21 cellular contexts compared by ENCODE assay signal in genomic region chr11:122978303-122978620, GRCh38. TPM values are rescaled to one million over a fixed set of nuclear protein-coding genes. Genes with fewer than 3 reads are reported as not detected.
"Had no signal": no experiment of that assay in that cellular context is flagged by ENCODE, and none has a peak within 500 bp of the region (broad histone marks: within the 10 kb centered on the region; RNA-seq: fewer than 3 reads in every experiment).

No MANE protein-coding gene starts in this region.

- H3K36me3 ChIP-seq: heart left ventricle, tibial artery, uterus had no signal

- H3K4me1 ChIP-seq: uterus had no signal

- H3K4me3 Mint-ChIP-seq: activated B cell treated with CpG ODN at 0.5 μM for 24 hours; activated T-cell treated with anti-CD3 and anti-CD28 coated beads, Interleukin-2, amount 50 U/mL, for 4 hours; mesothelial cell of epicardium had no signal

- H3K9me3 ChIP-seq: heart left ventricle, SK-N-SH, tibial artery, uterus had no signal

- H3K9me3 Mint-ChIP-seq: activated B cell treated with CpG ODN at 0.5 μM for 24 hours; activated T-cell treated with anti-CD3 and anti-CD28 coated beads, Interleukin-2, amount 50 U/mL, for 4 hours; mesothelial cell of epicardium; T-cell had no signal

- H3K4me3 ChIP-seq: uterus had no signal

- DNase-seq: activated B cell treated with CpG ODN at 0.5 μM for 24 hours; activated CD4-positive, alpha-beta T cell treated with anti-CD3 and anti-CD28 coated beads, Interleukin-2, amount 50 U/mL, for 1 hour; activated gamma-delta T cell treated with Interleukin-2 at 50 U/mL for 16 hours; activated T-cell treated with anti-CD3 and anti-CD28 coated beads, Interleukin-2, amount 50 U/mL, for 4 hours; dorsolateral prefrontal cortex; heart left ventricle; SK-N-SH; stimulated activated CD4-positive, alpha-beta T cell treated with anti-CD3 and anti-CD28 coated beads, Interleukin-2, amount 100 ng/mL, for 48 hours; stimulated activated naive CD4-positive, alpha-beta T cell; T-cell; tibial artery; uterus had no signal

- H3K27ac ChIP-seq: dorsolateral prefrontal cortex, heart left ventricle, tibial artery, uterus had no signal

- H3K27ac Mint-ChIP-seq: activated B cell treated with CpG ODN at 0.5 μM for 24 hours, endodermal cell, mesothelial cell of epicardium had no signal

- ATAC-seq: activated T-cell treated with anti-CD3 and anti-CD28 coated beads, Interleukin-2, amount 50 U/mL, for 4 hours; heart left ventricle; T-cell had no signal

RNA-seq across cellular contexts. Expression of gene BSX, which starts 3.4 kb away (rescaled TPM):
- total RNA-seq: activated B cell treated with CpG ODN at 0.5 μM for 24 hours; activated T-cell treated with anti-CD3 and anti-CD28 coated beads, Interleukin-2, amount 50 U/mL, for 4 hours; cardiac septum; dorsolateral prefrontal cortex; endodermal cell; epithelial cell of proximal tubule; frontal cortex; heart left ventricle; lower leg skin; mesothelial cell of epicardium; skeletal muscle tissue; subcutaneous adipose tissue; T-cell; uterus had no signal
- polyA plus RNA-seq: adipose tissue, heart left ventricle had no signal
